Comparison of ENCODE assay signal across 24 cellular contexts in genomic region chr1:29761159-29761928, GRCh38.
DNase-seq lines count a peak whose midpoint lies in the region; ATAC-seq and TF ChIP-seq lines count a peak whose summit lies in the region.
"Had no signal": no experiment of that assay in that cellular context is flagged by ENCODE, and none has a peak within 500 bp of the region (broad histone marks: within the 10 kb centered on the region; RNA-seq: fewer than 3 reads in every experiment).

No MANE protein-coding gene starts in this region.

- no peak overlapping the region for H2AFZ ChIP-seq in H9 (ENCODE audit: low read length)

- no peak overlapping the region for H4K5ac ChIP-seq in H9 (ENCODE audit: insufficient read length, low read depth, low read length)

- H3K79me1 ChIP-seq in H9 (ENCODE audit: insufficient read depth, low read depth, low read length, poor library complexity, severe bottlenecking) = no peaks in the 10 kb centered on the region

- H3K27ac Mint-ChIP-seq in H9 = no peak overlapping the region
- H3K27ac Mint-ChIP-seq in stimulated activated memory B cell treated with anti-CD40 and anti-IgM and Interleukin-4, amounts not matched to agents 10 μg/mL and 1 μg/mL and 100 μg/mL, for 72 hours = no peak overlapping the region
- H3K27ac Mint-ChIP-seq: CD4-positive, alpha-beta T cell; IgD-negative memory B cell had no signal

- no peak overlapping the region for H3K23ac ChIP-seq in H9 (ENCODE audit: insufficient read length, low read depth, low read length)

- H2BK15ac ChIP-seq in H9 (ENCODE audit: low read depth, low read length) = no peak overlapping the region

- H3K27me3 ChIP-seq in H9 (ENCODE audit: insufficient read depth, low read length) (no peaks in the 10 kb centered on the region), lung (ENCODE audit: control insufficient read depth, insufficient read depth) (no peaks in the 10 kb centered on the region)
- H3K27me3 ChIP-seq: BLaER1 treated with 17β-estradiol and CSF1 and Interleukin-3, amounts not matched to agents 10 nM and 100 nM; SJSA1 had no signal

- H3K9me3 Mint-ChIP-seq in H9 = peaks cover 2 to 3% of the 10 kb centered on the region in 2 experiments; a peak in 2 of 5 replicates
- H3K9me3 Mint-ChIP-seq in stimulated activated memory B cell treated with anti-CD40 and anti-IgM and Interleukin-4, amounts not matched to agents 10 μg/mL and 1 μg/mL and 100 μg/mL, for 72 hours = no peaks in the 10 kb centered on the region
- H3K9me3 Mint-ChIP-seq: CD4-positive, alpha-beta T cell had no signal

- H3K9ac ChIP-seq in H9 (ENCODE audit: extremely low read depth, insufficient read length, low read length) = no peak overlapping the region
- H3K9ac ChIP-seq: BLaER1 treated with 17β-estradiol and CSF1 and Interleukin-3, amounts not matched to agents 10 nM and 100 nM; KMS-11 had no signal

- H3K36me3 Mint-ChIP-seq in H9 (ENCODE audit: insufficient read depth in 1 of 3, low read depth in 3 of 3) = no peaks in the 10 kb centered on the region
- no peaks in the 10 kb centered on the region for H3K36me3 Mint-ChIP-seq in stimulated activated memory B cell treated with anti-CD40 and anti-IgM and Interleukin-4, amounts not matched to agents 10 μg/mL and 1 μg/mL and 100 μg/mL, for 72 hours
- H3K36me3 Mint-ChIP-seq: IgD-negative memory B cell had no signal

- H3T11ph ChIP-seq in H9 (ENCODE audit: low read length) = no peak overlapping the region

- H4K8ac ChIP-seq in H9 (replicated peaks; ENCODE audit: insufficient read length, low read depth, low read length) = no peak overlapping the region

- DNase-seq in H9 = peak; percentile 12
- DNase-seq in coronary artery (ENCODE audit: low spot score) = peak; percentile 49
- peak; percentile 23 for DNase-seq in lung (ENCODE audit: low spot score)
- DNase-seq in midbrain (lab: John Stamatoyannopoulos, UW) = no peak
- no peak for DNase-seq in activated CD4-positive, CD25-positive, alpha-beta regulatory T cell treated with anti-CD3 and anti-CD28 coated beads, Interleukin-2, amount 50 U/mL, for 72 hours
- DNase-seq: AML-193; CD4-positive, alpha-beta T cell; GDM1; GOT3; MM.1S; NCI-H2029; NCI-H446 treated with DMSO at 0.1 percent for 48 hours; NCI-H526; NCI-H82; NK-92 treated with Interleukin-12 subunit alpha and Interleukin-12 subunit beta, amount 100 ng/mL, for 24 hours; PC-3 had no signal

- H3K79me2 ChIP-seq in H9 (ENCODE audit: insufficient read depth, low read length) = no peaks in the 10 kb centered on the region

- H2BK12ac ChIP-seq in H9 (ENCODE audit: insufficient read length, low read depth, low read length) = no peak overlapping the region

- no peak overlapping the region for H3K18ac ChIP-seq in H9 (ENCODE audit: insufficient read length, low read depth, low read length)

- H3K4me2 ChIP-seq in H9 (ENCODE audit: insufficient read depth, insufficient read length, low read length) = no peak overlapping the region
- H3K4me2 ChIP-seq: A549; BLaER1 treated with 17β-estradiol and CSF1 and Interleukin-3, amounts not matched to agents 10 nM and 100 nM; KMS-11 had no signal

- no peaks in the 10 kb centered on the region; a peak in 1 of 4 replicates for H3K4me1 Mint-ChIP-seq in H9
- no peaks in the 10 kb centered on the region for H3K4me1 Mint-ChIP-seq in stimulated activated memory B cell treated with anti-CD40 and anti-IgM and Interleukin-4, amounts not matched to agents 10 μg/mL and 1 μg/mL and 100 μg/mL, for 72 hours
- H3K4me1 Mint-ChIP-seq: IgD-negative memory B cell had no signal

- H4K91ac ChIP-seq in H9 (ENCODE audit: insufficient read length, low read depth, low read length) = no peak overlapping the region

- no peak overlapping the region for H2BK5ac ChIP-seq in H9 (ENCODE audit: insufficient read length, low read length)

- H3K4me3 ChIP-seq in coronary artery (no peak overlapping the region), lung (no peak overlapping the region)
- H3K4me3 ChIP-seq: A549; BLaER1 treated with 17β-estradiol and CSF1 and Interleukin-3, amounts not matched to agents 10 nM and 100 nM; SJSA1 had no signal

- H3K27ac ChIP-seq in H9 (ENCODE audit: insufficient read length, low read depth, low read length) (no peak overlapping the region), coronary artery (no peak overlapping the region), lung (ENCODE audit: low read depth in 1 of 2, low read length in 1 of 2) (no peak overlapping the region)
- H3K27ac ChIP-seq: A549; BLaER1 treated with 17β-estradiol and CSF1 and Interleukin-3, amounts not matched to agents 10 nM and 100 nM; KMS-11; SJSA1 had no signal

- H3K36me3 ChIP-seq in lung (ENCODE audit: control insufficient read depth in 2 of 2, insufficient read depth in 2 of 2, low read length in 2 of 2) = no peaks in the 10 kb centered on the region
- H3K36me3 ChIP-seq: BLaER1 treated with 17β-estradiol and CSF1 and Interleukin-3, amounts not matched to agents 10 nM and 100 nM; SJSA1 had no signal

- no peaks in the 10 kb centered on the region for H4K20me1 ChIP-seq in H9 (ENCODE audit: control insufficient read depth, insufficient read depth, insufficient read length)

- H3K23me2 ChIP-seq in H9 (ENCODE audit: insufficient read length, low read depth, low read length, poor library complexity, severe bottlenecking) = no peaks in the 10 kb centered on the region

- no peak overlapping the region for H3K4ac ChIP-seq in H9 (ENCODE audit: low read depth, low read length)

- no peak overlapping the region for H2BK20ac ChIP-seq in H9 (ENCODE audit: low read depth, low read length, poor library complexity, severe bottlenecking)

- no peak overlapping the region for H3K4me3 Mint-ChIP-seq in H9
- H3K4me3 Mint-ChIP-seq in stimulated activated memory B cell treated with anti-CD40 and anti-IgM and Interleukin-4, amounts not matched to agents 10 μg/mL and 1 μg/mL and 100 μg/mL, for 72 hours = no peak overlapping the region
- H3K4me3 Mint-ChIP-seq: CD4-positive, alpha-beta T cell; IgD-negative memory B cell had no signal

- H2BK120ac ChIP-seq in H9 (ENCODE audit: low read depth, low read length, poor library complexity, severe bottlenecking) = no peak overlapping the region

- H3K27me3 Mint-ChIP-seq in H9 (ENCODE audit: low read depth) = peaks cover 13% of the 10 kb centered on the region
- H3K27me3 Mint-ChIP-seq in stimulated activated memory B cell treated with anti-CD40 and anti-IgM and Interleukin-4, amounts not matched to agents 10 μg/mL and 1 μg/mL and 100 μg/mL, for 72 hours = peaks cover 36% of the 10 kb centered on the region

- H2AK5ac ChIP-seq in H9 (ENCODE audit: insufficient read length, low read length) = no peak overlapping the region

- no peak for ATAC-seq in lung (ENCODE audit: insufficient read depth, low FRiP score)
- ATAC-seq in stimulated activated memory B cell treated with anti-CD40 and anti-IgM and Interleukin-4, amounts not matched to agents 10 μg/mL and 1 μg/mL and 100 μg/mL, for 72 hours = peak; percentile 35
- no peak for ATAC-seq in GM18520 (IDR thresholded peaks at IDR 0.05; ENCODE audit: unreplicated experiment)
- ATAC-seq: A549, PC-3, Right ventricle myocardium inferior had no signal

- WGBS in H9 (ENCODE audit: extremely low coverage, insufficient read length, low lambda C conversion rate) = no CpG with 5 or more reads among the region's 4 CpGs
- 60 to 61% methylated on average over 4 of the region's 4 CpGs for WGBS in lung, 2 donors

- no peak overlapping the region; the same call in 1 of the 2 replicates for H3K14ac ChIP-seq in H9 (ENCODE audit: insufficient read depth, low read length)

- TF ChIP-seq CTCF in H9 (conservative IDR thresholded peaks at IDR 0.05) (no peak), coronary artery (IDR thresholded peaks at IDR 0.05) (no peak), lung (IDR thresholded peaks at IDR 0.05; ENCODE audit: control extremely low read depth, extremely low read depth) (no peak)

- H3K4me1 ChIP-seq in H9 (ENCODE audit: insufficient read depth, low read length) (no peaks in the 10 kb centered on the region), lung (ENCODE audit: control insufficient read depth in 2 of 2, insufficient read depth in 2 of 2, low read length in 2 of 2) (no peaks in the 10 kb centered on the region)
- H3K4me1 ChIP-seq: A549, SJSA1 had no signal

- no peak overlapping the region for H3K56ac ChIP-seq in H9 (ENCODE audit: insufficient read length, low read depth, low read length)

- H3K9me3 ChIP-seq in H9 (ENCODE audit: control insufficient read depth, low read depth, low read length) = no peaks in the 10 kb centered on the region
- H3K9me3 ChIP-seq in lung (ENCODE audit: control insufficient read depth in 2 of 2, insufficient read depth in 1 of 2, low read length in 1 of 2) = no peaks in the 10 kb centered on the region
- H3K9me3 ChIP-seq: A549, SJSA1 had no signal

Comparison
In these comparisons a context has a peak if more than half of its experiments do, and no peak if none do; other contexts are left out.
1. DNase-seq: peak in H9 (single experiment), coronary artery (single experiment) and lung (single experiment); none in midbrain (single experiment) and activated CD4-positive, CD25-positive, alpha-beta regulatory T cell treated with anti-CD3 and anti-CD28 coated beads, Interleukin-2, amount 50 U/mL, for 72 hours (single experiment).